1 cellular context compared by ENCODE assay signal in the genomic region with DNA sequence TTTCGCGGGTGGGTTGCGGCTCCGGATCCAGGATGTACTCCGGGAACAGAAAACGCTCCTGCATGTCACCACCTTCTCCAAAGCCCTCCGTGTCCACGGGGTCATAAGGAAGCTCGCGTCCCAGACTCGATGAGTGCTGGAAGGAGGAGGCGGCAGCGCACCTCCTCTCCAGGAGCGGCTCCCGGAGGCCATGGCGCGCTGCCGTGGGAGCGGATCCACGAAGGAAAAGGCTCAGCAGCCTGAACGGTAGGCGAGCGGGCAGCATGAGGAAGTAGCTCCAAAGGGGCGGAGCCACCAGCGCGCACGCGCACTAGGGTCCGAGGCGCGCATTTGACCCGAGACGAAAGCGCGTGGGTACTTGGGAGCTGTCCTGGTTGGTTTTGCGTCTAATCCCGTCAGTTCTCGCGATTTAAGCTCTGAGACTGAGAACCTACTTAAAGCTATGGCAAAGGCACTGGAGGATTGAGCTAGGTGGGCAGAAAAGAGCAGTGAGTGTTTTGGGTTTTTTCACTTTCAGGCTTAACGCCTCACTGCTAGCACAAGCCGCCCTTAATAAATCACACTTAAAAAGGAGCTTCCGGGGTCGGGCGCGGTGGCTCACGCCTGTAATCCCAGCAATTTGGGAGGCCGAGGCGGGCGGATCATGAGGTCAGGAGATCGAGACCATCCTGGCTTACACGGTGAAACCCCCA.
TF ChIP-seq lines count a peak whose summit lies in the region.

A gene (minus strand): TSS at position 286 of the 692 bp plus-strand sequence. CDS start 21 bp downstream, at position 265.

TF ChIP-seq in WTC11, 78 proteins besides CTCF, POLR2A, EP300 and RAD21 (continued from another document):
- TF ChIP-seq, protein P1, sequence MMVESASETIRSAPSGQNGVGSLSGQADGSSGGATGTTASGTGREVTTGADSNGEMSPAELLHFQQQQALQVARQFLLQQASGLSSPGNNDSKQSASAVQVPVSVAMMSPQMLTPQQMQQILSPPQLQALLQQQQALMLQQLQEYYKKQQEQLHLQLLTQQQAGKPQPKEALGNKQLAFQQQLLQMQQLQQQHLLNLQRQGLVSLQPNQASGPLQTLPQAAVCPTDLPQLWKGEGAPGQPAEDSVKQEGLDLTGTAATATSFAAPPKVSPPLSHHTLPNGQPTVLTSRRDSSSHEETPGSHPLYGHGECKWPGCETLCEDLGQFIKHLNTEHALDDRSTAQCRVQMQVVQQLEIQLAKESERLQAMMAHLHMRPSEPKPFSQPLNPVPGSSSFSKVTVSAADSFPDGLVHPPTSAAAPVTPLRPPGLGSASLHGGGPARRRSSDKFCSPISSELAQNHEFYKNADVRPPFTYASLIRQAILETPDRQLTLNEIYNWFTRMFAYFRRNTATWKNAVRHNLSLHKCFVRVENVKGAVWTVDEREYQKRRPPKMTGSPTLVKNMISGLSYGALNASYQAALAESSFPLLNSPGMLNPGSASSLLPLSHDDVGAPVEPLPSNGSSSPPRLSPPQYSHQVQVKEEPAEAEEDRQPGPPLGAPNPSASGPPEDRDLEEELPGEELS (CRISPR knock-in tag; IDR thresholded peaks at IDR 0.05) = peak; percentile 30; the same call in 1 of the 2 replicates
- no peak for TF ChIP-seq ZNF671 (CRISPR knock-in tag; IDR thresholded peaks at IDR 0.05)
- TF ChIP-seq FOXK1 (CRISPR knock-in tag; IDR thresholded peaks at IDR 0.05) = 0 out of 2 replicates have a peak, but pooled peaks have one; percentile 6
